Comparison of ENCODE assay signal across 8 cellular contexts in genomic region chr6:52499026-52499425, GRCh38.
DNase-seq lines count a peak whose midpoint lies in the region; ATAC-seq and TF ChIP-seq lines count a peak whose summit lies in the region.
"Had no signal": no experiment of that assay in that cellular context is flagged by ENCODE, and none has a peak within 500 bp of the region (broad histone marks: within the 10 kb centered on the region; RNA-seq: fewer than 3 reads in every experiment).

No MANE protein-coding gene starts in this region.

- no peak overlapping the region for H3K9ac ChIP-seq in subcutaneous abdominal adipose tissue (ENCODE audit: low read length in 5 of 5)

- H3K9me3 ChIP-seq in HEK293 (ENCODE audit: control insufficient read depth, insufficient read depth, low read depth, low read length) = no peaks in the 10 kb centered on the region
- H3K9me3 ChIP-seq in WERI-Rb-1 (ENCODE audit: severe bottlenecking) = peaks cover 3% of the 10 kb centered on the region
- no peaks in the 10 kb centered on the region for H3K9me3 ChIP-seq in right cardiac atrium (ENCODE audit: control insufficient read depth, low read length)
- H3K9me3 ChIP-seq in subcutaneous abdominal adipose tissue (ENCODE audit: control insufficient read depth in 5 of 5, low read length in 5 of 5) = no peaks in the 10 kb centered on the region

- ATAC-seq in right cardiac atrium (no peak), left colon (no peak), GM18858 (IDR thresholded peaks at IDR 0.05; ENCODE audit: unreplicated experiment) (no peak)

- no peak for TF ChIP-seq CTCF in HEK293 (tag by site-specific recombination; IDR thresholded peaks at IDR 0.05)
- TF ChIP-seq CTCF in WERI-Rb-1 (IDR thresholded peaks at IDR 0.05; ENCODE audit: low read depth, low read length) = no peak

- H3K27ac ChIP-seq in HEK293 (ENCODE audit: extremely low read depth, low read depth, low read length) (no peak overlapping the region), WERI-Rb-1 (peak overlapping the region; percentile 76), right cardiac atrium (ENCODE audit: low read length) (peak overlapping the region; percentile 91), subcutaneous abdominal adipose tissue (ENCODE audit: low read depth, low read length) (peak overlapping the region; percentile 4)

- H3K4me3 ChIP-seq in HEK293 (ENCODE audit: low read depth, low read length) (no peak overlapping the region), WERI-Rb-1 (ENCODE audit: low read depth, low read length) (no peak overlapping the region), right cardiac atrium (ENCODE audit: low read length) (no peak overlapping the region), subcutaneous abdominal adipose tissue (ENCODE audit: low read depth in 1 of 5, low read length in 5 of 5) (no peak overlapping the region)

- peaks cover 0 to 12% of the 10 kb centered on the region in 2 experiments; a peak in 1 of 3 replicates for H3K36me3 ChIP-seq in HEK293 (ENCODE audit: control insufficient read depth in 2 of 2, insufficient read depth in 1 of 2, low read length in 2 of 2)
- H3K36me3 ChIP-seq in WERI-Rb-1 = peaks cover 24% of the 10 kb centered on the region
- H3K36me3 ChIP-seq in subcutaneous abdominal adipose tissue (ENCODE audit: control insufficient read depth in 5 of 5, insufficient read depth in 5 of 5, low read length in 5 of 5) = peaks cover 0 to 21% (median 12%) of the 10 kb centered on the region in 5 donors

- intact Hi-C loops in right cardiac atrium (cut with DNase I) (loop anchor here in 2 of 4 donors (5.0 kb wide), 1 partner anchor 77 kb away; the partner anchor contains the start of gene EFHC1 (in 2 of the 2)), left colon (cut with DNase I, micrococcal nuclease) (no loop called here)

- no peaks in the 10 kb centered on the region for H3K27me3 ChIP-seq in WERI-Rb-1 (ENCODE audit: insufficient read depth, low read depth, severe bottlenecking)
- H3K27me3 ChIP-seq in right cardiac atrium (ENCODE audit: control insufficient read depth, insufficient read depth) = no peaks in the 10 kb centered on the region
- no peaks in the 10 kb centered on the region for H3K27me3 ChIP-seq in subcutaneous abdominal adipose tissue (ENCODE audit: control insufficient read depth in 5 of 5, insufficient read depth in 4 of 5, low read length in 5 of 5)

- POLR2A ChIA-PET in HEK293 (lab: Yijun Ruan, JAX) = interaction anchor here (1.0 to 1.8 kb wide), 5 partner anchors 14 to 79 kb away, joined by 3 to 9 read pairs (median 3); partner anchors contain the start of genes EFHC1 and TRAM2

- CTCF ChIA-PET in HEK293 (lab: Yijun Ruan, JAX) = interaction anchor here (0.6 to 3.3 kb wide), 8 partner anchors 10 to 99 kb away, joined by 3 to 20 read pairs (median 4); no protein-coding TSS in a partner anchor

- H3K4me1 ChIP-seq in HEK293 (ENCODE audit: control insufficient read depth, insufficient read depth, low read length) (peaks cover 10% of the 10 kb centered on the region), right cardiac atrium (ENCODE audit: control insufficient read depth, insufficient read depth, low read length) (peaks cover 13% of the 10 kb centered on the region), subcutaneous abdominal adipose tissue (ENCODE audit: control insufficient read depth in 5 of 5, insufficient read depth in 5 of 5, low read length in 5 of 5) (peaks cover 4 to 45% (median 36%) of the 10 kb centered on the region in 5 donors)

- 35% methylated on average over 1 of the region's 1 CpG for WGBS in right cardiac atrium

- DNase-seq in WERI-Rb-1 (peak; percentile 53), right cardiac atrium (no peak), left colon (no peak), cerebellum (ENCODE audit: low spot score) (no peak)
- DNase-seq: NCI-H526 had no signal

TF ChIP-seq in HEK293, 187 proteins besides CTCF, POLR2A, EP300 and RAD21:
- TF ChIP-seq ZNF157 (tag by site-specific recombination; IDR thresholded peaks at IDR 0.05) (no peak), SP7 (tag by site-specific recombination; IDR thresholded peaks at IDR 0.05) (0 out of 2 replicates have a peak, but pooled peaks have one; percentile 16), ZNF362 (tag by site-specific recombination; IDR thresholded peaks at IDR 0.05) (no peak), ZNF416 (tag by site-specific recombination; IDR thresholded peaks at IDR 0.05) (no peak), PRDM1 (tag by site-specific recombination; IDR thresholded peaks at IDR 0.05) (peak; percentile 70), GLIS2 (tag by site-specific recombination; IDR thresholded peaks at IDR 0.05) (no peak), ZBTB26 (tag by site-specific recombination; optimal IDR thresholded peaks at IDR 0.05) (no peak), ZNF629 (tag by site-specific recombination; IDR thresholded peaks at IDR 0.05) (peak; percentile 32; the same call in 1 of the 2 replicates), ZNF133 (tag by site-specific recombination; IDR thresholded peaks at IDR 0.05) (no peak), ZBTB17 (tag by site-specific recombination; IDR thresholded peaks at IDR 0.05) (peak; percentile 61), ZNF274 (IDR thresholded peaks at IDR 0.05; ENCODE audit: low read length) (no peak), ZNF274 (tag by site-specific recombination; IDR thresholded peaks at IDR 0.05; ENCODE audit: borderline replicate concordance) (no peak), ZNF366 (tag by site-specific recombination; conservative IDR thresholded peaks at IDR 0.05) (peak; percentile 70)
